25 cellular contexts compared by ENCODE assay signal in the genomic region with DNA sequence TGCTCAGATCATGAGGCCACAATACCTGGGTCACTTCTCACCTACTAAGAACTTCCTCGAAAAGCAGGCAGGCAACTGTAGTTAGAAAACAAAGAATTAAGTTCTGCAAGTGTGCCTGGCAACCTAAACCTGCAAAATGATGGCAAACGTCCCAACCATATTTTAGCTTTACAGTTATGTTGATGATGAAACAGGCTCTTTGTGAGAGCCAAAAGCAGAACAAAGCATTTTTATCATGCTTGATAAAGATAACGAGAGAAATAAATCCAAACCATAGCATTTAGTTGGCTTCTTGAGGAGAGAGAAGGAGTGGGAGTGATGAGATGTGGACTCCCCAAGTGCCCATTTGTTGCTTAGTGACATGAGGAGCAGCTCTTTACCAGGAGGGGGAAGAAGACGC.
"Had no signal": no experiment of that assay in that cellular context is flagged by ENCODE, and none has a peak within 500 bp of the region (broad histone marks: within the 10 kb centered on the region; RNA-seq: fewer than 3 reads in every experiment).

No MANE protein-coding gene starts in this region.

- ATAC-seq: activated CD8-positive, alpha-beta T cell treated with anti-CD3 and anti-CD28 coated beads, Interleukin-2, amount 10 ng/mL, durations not matched to agents 7 days and 5 days; heart left ventricle; left cardiac atrium; stimulated activated naive B cell treated with anti-CD40 and anti-IgM and Interleukin-4, amounts not matched to agents 10 μg/mL and 1 μg/mL and 100 μg/mL, for 72 hours had no signal

- H3K4me1 Mint-ChIP-seq: memory B cell; naive B cell; stimulated activated naive B cell treated with anti-CD40 and anti-IgM and Interleukin-4, amounts not matched to agents 10 μg/mL and 1 μg/mL and 100 μg/mL, for 72 hours had no signal

- H3K4me1 ChIP-seq: esophagus squamous epithelium, transverse colon had no signal

- H3K4me3 Mint-ChIP-seq: activated CD8-positive, alpha-beta T cell treated with anti-CD3 and anti-CD28 coated beads, Interleukin-2, amount 10 ng/mL, durations not matched to agents 7 days and 5 days; activated naive CD8-positive, alpha-beta T cell; endodermal cell; memory B cell; naive B cell; neural crest cell; stimulated activated naive B cell treated with anti-CD40 and anti-IgM and Interleukin-4, amounts not matched to agents 10 μg/mL and 1 μg/mL and 100 μg/mL, for 72 hours had no signal

- H3K27me3 ChIP-seq: brain microvascular endothelial cell, dorsolateral prefrontal cortex, esophagus squamous epithelium, heart left ventricle, sigmoid colon, transverse colon had no signal

- H3K27ac Mint-ChIP-seq: activated CD8-positive, alpha-beta T cell treated with anti-CD3 and anti-CD28 coated beads, Interleukin-2, amount 10 ng/mL, durations not matched to agents 7 days and 5 days; activated naive CD8-positive, alpha-beta T cell; memory B cell; naive B cell; progenitor cell of endocrine pancreas; stimulated activated naive B cell treated with anti-CD40 and anti-IgM and Interleukin-4, amounts not matched to agents 10 μg/mL and 1 μg/mL and 100 μg/mL, for 72 hours had no signal

- H3K4me3 ChIP-seq: dorsolateral prefrontal cortex, esophagus squamous epithelium, heart left ventricle, sigmoid colon, smooth muscle cell, transverse colon had no signal

- H3K9me3 Mint-ChIP-seq: endodermal cell; memory B cell; naive B cell; neural crest cell; stimulated activated naive B cell treated with anti-CD40 and anti-IgM and Interleukin-4, amounts not matched to agents 10 μg/mL and 1 μg/mL and 100 μg/mL, for 72 hours had no signal

- H3K27ac ChIP-seq: brain microvascular endothelial cell, dorsolateral prefrontal cortex, esophagus squamous epithelium, heart left ventricle, sigmoid colon, transverse colon, VCaP had no signal

- DNase-seq: activated CD4-positive, alpha-beta T cell treated with anti-CD3 and anti-CD28 coated beads, Interleukin-2, amount 50 U/mL, for 1 hour; activated CD4-positive, CD25-positive, alpha-beta regulatory T cell treated with anti-CD3 and anti-CD28 coated beads, Interleukin-2, amount 50 U/mL, for 72 hours; activated CD8-positive, alpha-beta T cell treated with anti-CD3 and anti-CD28 coated beads, Interleukin-2, amount 10 ng/mL, durations not matched to agents 7 days and 5 days; amniotic stem cell; brain microvascular endothelial cell; central memory CD4-positive, alpha-beta T cell; dorsolateral prefrontal cortex; endodermal cell; esophagus squamous epithelium; heart left ventricle; islet precursor cell; left cardiac atrium; naive B cell; retina; sigmoid colon; stimulated activated CD4-positive, alpha-beta T cell treated with anti-CD3 and anti-CD28 coated beads, Interleukin-15, amount 100 ng/mL, for 24 hours; stimulated activated CD8-positive, alpha-beta memory T cell treated with anti-CD3 and anti-CD28 coated beads, Interleukin-4, amount 100 ng/mL, for 48 hours; stimulated activated naive B cell treated with anti-CD40 and anti-IgM and Interleukin-4, amounts not matched to agents 10 μg/mL and 1 μg/mL and 100 μg/mL, for 72 hours; transverse colon had no signal

- H3K4me2 ChIP-seq: smooth muscle cell had no signal

- H3K36me3 Mint-ChIP-seq: activated naive CD8-positive, alpha-beta T cell; memory B cell; naive B cell; stimulated activated naive B cell treated with anti-CD40 and anti-IgM and Interleukin-4, amounts not matched to agents 10 μg/mL and 1 μg/mL and 100 μg/mL, for 72 hours had no signal

- H3K27me3 Mint-ChIP-seq: activated naive CD8-positive, alpha-beta T cell; memory B cell; naive B cell; progenitor cell of endocrine pancreas; stimulated activated naive B cell treated with anti-CD40 and anti-IgM and Interleukin-4, amounts not matched to agents 10 μg/mL and 1 μg/mL and 100 μg/mL, for 72 hours had no signal

- H3K36me3 ChIP-seq: brain microvascular endothelial cell, esophagus squamous epithelium, heart left ventricle, sigmoid colon, transverse colon had no signal
